ENCODE assay signal across 2 cellular contexts in the genomic region with DNA sequence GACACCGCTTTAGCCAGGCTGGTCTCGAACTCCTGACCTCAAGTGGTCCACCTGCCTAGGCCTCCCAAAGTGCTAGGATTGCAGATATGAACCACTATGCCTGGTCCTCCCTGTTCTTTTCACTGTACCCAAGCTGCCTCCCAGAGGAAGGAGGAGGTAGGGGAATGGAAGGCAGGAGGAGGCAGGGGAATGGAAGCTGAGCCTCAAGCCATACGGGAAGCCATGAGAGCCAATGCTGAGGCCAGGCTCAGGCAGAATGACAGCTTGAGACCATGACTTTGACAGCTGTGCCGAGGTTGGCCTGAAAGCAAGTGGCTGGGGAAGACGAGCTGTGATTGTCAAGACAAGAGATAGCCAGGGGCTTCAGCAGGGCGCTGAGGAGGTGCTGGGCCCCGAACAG.
TF ChIP-seq lines count a peak whose summit lies in the region.

No MANE protein-coding gene starts in this region.

TF ChIP-seq in HEK293, 187 proteins besides CTCF, POLR2A, EP300 and RAD21:
- TF ChIP-seq ZNF654 (tag by site-specific recombination; IDR thresholded peaks at IDR 0.05; ENCODE audit: low read depth) (peak; percentile 30; the same call in 1 of the 2 replicates), ZBTB17 (tag by site-specific recombination; IDR thresholded peaks at IDR 0.05) (0 out of 2 replicates have a peak, but pooled peaks have one; percentile 30)
- TF ChIP-seq, protein P1, sequence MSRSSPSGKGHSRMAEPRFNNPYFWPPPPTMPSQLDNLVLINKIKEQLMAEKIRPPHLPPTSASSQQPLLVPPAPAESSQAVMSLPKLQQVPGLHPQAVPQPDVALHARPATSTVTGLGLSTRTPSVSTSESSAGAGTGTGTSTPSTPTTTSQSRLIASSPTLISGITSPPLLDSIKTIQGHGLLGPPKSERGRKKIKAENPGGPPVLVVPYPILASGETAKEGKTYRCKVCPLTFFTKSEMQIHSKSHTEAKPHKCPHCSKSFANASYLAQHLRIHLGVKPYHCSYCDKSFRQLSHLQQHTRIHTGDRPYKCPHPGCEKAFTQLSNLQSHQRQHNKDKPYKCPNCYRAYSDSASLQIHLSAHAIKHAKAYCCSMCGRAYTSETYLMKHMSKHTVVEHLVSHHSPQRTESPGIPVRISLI (tag by site-specific recombination; IDR thresholded peaks at IDR 0.05) = no peak

TF ChIP-seq in SK-N-SH, 30 proteins besides CTCF, POLR2A, EP300 and RAD21:
- TF ChIP-seq NRF1 (IDR thresholded peaks at IDR 0.05; ENCODE audit: low read depth, low read length) (no peak), MEF2A (IDR thresholded peaks at IDR 0.05; ENCODE audit: borderline replicate concordance, low read depth) (no peak), JUND (IDR thresholded peaks at IDR 0.05) (no peak), RCOR1 (IDR thresholded peaks at IDR 0.05; ENCODE audit: low read length) (no peak)
- TF ChIP-seq, protein P2, sequence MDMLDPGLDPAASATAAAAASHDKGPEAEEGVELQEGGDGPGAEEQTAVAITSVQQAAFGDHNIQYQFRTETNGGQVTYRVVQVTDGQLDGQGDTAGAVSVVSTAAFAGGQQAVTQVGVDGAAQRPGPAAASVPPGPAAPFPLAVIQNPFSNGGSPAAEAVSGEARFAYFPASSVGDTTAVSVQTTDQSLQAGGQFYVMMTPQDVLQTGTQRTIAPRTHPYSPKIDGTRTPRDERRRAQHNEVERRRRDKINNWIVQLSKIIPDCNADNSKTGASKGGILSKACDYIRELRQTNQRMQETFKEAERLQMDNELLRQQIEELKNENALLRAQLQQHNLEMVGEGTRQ (IDR thresholded peaks at IDR 0.05; ENCODE audit: borderline replicate concordance, low read depth, low read length) = no peak
